ENCODE assay signal across 8 cellular contexts in the genomic region with DNA sequence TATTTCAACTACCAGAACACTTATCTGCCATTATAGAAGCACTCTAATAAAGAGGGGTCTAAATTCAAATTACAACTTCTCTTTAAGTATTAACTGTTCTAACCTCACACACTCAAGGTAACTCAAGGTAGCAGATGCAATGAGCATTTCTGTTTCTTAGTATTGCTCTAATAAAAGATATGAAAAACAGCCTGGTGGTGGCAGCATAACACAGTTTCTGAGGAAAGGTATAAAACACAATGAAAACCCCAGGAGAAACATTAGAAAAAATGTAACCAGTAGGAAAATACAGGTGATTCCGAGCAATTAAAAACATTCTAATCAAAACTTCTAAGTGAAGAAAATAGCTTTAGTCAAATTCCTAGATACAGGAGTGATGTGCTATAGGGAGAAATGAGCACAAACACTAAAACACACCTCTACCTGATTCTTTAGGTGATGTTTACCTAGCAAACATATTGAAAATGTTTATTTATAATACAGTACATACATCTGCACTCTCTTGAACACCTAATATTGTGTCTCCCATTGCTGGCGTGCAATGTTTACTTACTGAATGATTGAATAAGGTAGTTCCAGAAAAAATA. TPM values are rescaled to one million over a fixed set of nuclear protein-coding genes. Genes with fewer than 3 reads are reported as not detected.
A peak's percentile ranks its signal among the peaks of the same experiment; 100 is the strongest.
DNase-seq lines count a peak whose midpoint lies in the region; ATAC-seq and TF ChIP-seq lines count a peak whose summit lies in the region.

No MANE protein-coding gene starts in this region.

- no peak overlapping the region for H3K4me2 ChIP-seq in smooth muscle cell

- WGBS in smooth muscle cell (ENCODE audit: low lambda C conversion rate): 81% methylated on average over 2 of the region's 2 CpGs

- H3K27me3 ChIP-seq in CD8-positive, alpha-beta memory T cell (ENCODE audit: insufficient read depth, low read length, poor library complexity, severe bottlenecking): no peaks in the 10 kb centered on the region
- H3K27me3 ChIP-seq in smooth muscle cell (ENCODE audit: low read depth): no peaks in the 10 kb centered on the region

- H3K36me3 ChIP-seq in CD8-positive, alpha-beta memory T cell (ENCODE audit: insufficient read depth, low read length): peaks cover 4% of the 10 kb centered on the region
- no peaks in the 10 kb centered on the region for H3K36me3 ChIP-seq in smooth muscle cell (ENCODE audit: low read depth)

- H3K27ac Mint-ChIP-seq in CD8-positive, alpha-beta memory T cell: peak overlapping the region; percentile 5 to 90 (median 75)

- H3K4me3 Mint-ChIP-seq in CD8-positive, alpha-beta memory T cell: peak overlapping the region; percentile 60 to 94 (median 63)
- peak overlapping the region; percentile 68 for H3K4me3 Mint-ChIP-seq in activated T-cell treated with anti-CD3 and anti-CD28 coated beads, Interleukin-2, amount 50 U/mL, for 4 hours

- H3K27me3 Mint-ChIP-seq in CD8-positive, alpha-beta memory T cell: peaks cover 0 to 3% of the 10 kb centered on the region in 2 donors
- no peaks in the 10 kb centered on the region for H3K27me3 Mint-ChIP-seq in activated T-cell treated with anti-CD3 and anti-CD28 coated beads, Interleukin-2, amount 50 U/mL, for 4 hours (ENCODE audit: low read depth)

- H3K9ac ChIP-seq in smooth muscle cell (ENCODE audit: low read depth): no peak overlapping the region

- H3K27ac ChIP-seq in CD8-positive, alpha-beta memory T cell (ENCODE audit: low read depth, low read length): no peak overlapping the region
- no peak overlapping the region for H3K27ac ChIP-seq in smooth muscle cell (ENCODE audit: low read depth)

- TF ChIP-seq CTCF in foreskin fibroblast (IDR thresholded peaks at IDR 0.05; ENCODE audit: low read depth, low read length) (peak; percentile 35), smooth muscle cell (IDR thresholded peaks at IDR 0.05; ENCODE audit: borderline replicate concordance, insufficient read depth, poor library complexity, severe bottlenecking) (peak; percentile 55)

- H3K79me2 ChIP-seq in smooth muscle cell (ENCODE audit: low read depth): peaks cover 80% of the 10 kb centered on the region

- no peaks in the 10 kb centered on the region for H3K9me3 ChIP-seq in CD8-positive, alpha-beta memory T cell (ENCODE audit: low read length)
- no peaks in the 10 kb centered on the region for H3K9me3 ChIP-seq in smooth muscle cell (replicated peaks; ENCODE audit: low read depth)

- CTCF ChIA-PET in CD8-positive, alpha-beta memory T cell (lab: Charles Lee): interaction anchor here (1.0 to 5.2 kb wide), 12 partner anchors 10 to 335 kb away, joined by 3 to 83 read pairs (median 4); no protein-coding TSS in a partner anchor

- no peak for ATAC-seq in activated T-cell treated with anti-CD3 and anti-CD28 coated beads, Interleukin-2, amount 50 U/mL, for 4 hours
- ATAC-seq in HG02610 (IDR thresholded peaks at IDR 0.05; ENCODE audit: unreplicated experiment): no peak

- H3K9me3 Mint-ChIP-seq in CD8-positive, alpha-beta memory T cell: no peaks in the 10 kb centered on the region
- no peaks in the 10 kb centered on the region for H3K9me3 Mint-ChIP-seq in activated T-cell treated with anti-CD3 and anti-CD28 coated beads, Interleukin-2, amount 50 U/mL, for 4 hours

- no peaks in the 10 kb centered on the region for H3F3A ChIP-seq in smooth muscle cell (ENCODE audit: low read depth)

- peaks cover 0 to 28% (median 6%) of the 10 kb centered on the region in 3 donors for H3K36me3 Mint-ChIP-seq in CD8-positive, alpha-beta memory T cell
- H3K36me3 Mint-ChIP-seq in activated T-cell treated with anti-CD3 and anti-CD28 coated beads, Interleukin-2, amount 50 U/mL, for 4 hours (ENCODE audit: insufficient read depth): peaks cover 6% of the 10 kb centered on the region

- peaks cover 26% of the 10 kb centered on the region for H3K4me1 ChIP-seq in CD8-positive, alpha-beta memory T cell (ENCODE audit: insufficient read depth, low read length)
- H3K4me1 ChIP-seq in smooth muscle cell (ENCODE audit: low read depth): no peaks in the 10 kb centered on the region

- H4K20me1 ChIP-seq in smooth muscle cell (ENCODE audit: low read depth): peaks cover 79% of the 10 kb centered on the region

- DNase-seq in CD8-positive, alpha-beta memory T cell: peak; percentile 16 to 60 (median 40)
- DNase-seq in H4 (ENCODE audit: low spot score) (peak; percentile 37), NCI-H345 (lab: John Stamatoyannopoulos, UW) (peak; percentile 73), foreskin fibroblast (peak; percentile 16 to 64), smooth muscle cell (lab: John Stamatoyannopoulos, UW; ENCODE audit: unreplicated experiment) (no peak), occipital lobe (lab: John Stamatoyannopoulos, UW) (no peak)
- peak; percentile 36 for DNase-seq in activated T-cell treated with anti-CD3 and anti-CD28 coated beads, Interleukin-2, amount 50 U/mL, for 4 hours

- H2AFZ ChIP-seq in smooth muscle cell (ENCODE audit: low read depth): no peak overlapping the region

- H3K4me3 ChIP-seq in CD8-positive, alpha-beta memory T cell (ENCODE audit: low read length): peak overlapping the region; percentile 42
- no peak overlapping the region for H3K4me3 ChIP-seq in foreskin fibroblast (ENCODE audit: low read depth in 1 of 2, low read length in 2 of 2)
- H3K4me3 ChIP-seq in smooth muscle cell: no peak overlapping the region

- peaks cover 34 to 48% (median 47%) of the 10 kb centered on the region in 3 donors for H3K4me1 Mint-ChIP-seq in CD8-positive, alpha-beta memory T cell
- peaks cover 43% of the 10 kb centered on the region for H3K4me1 Mint-ChIP-seq in activated T-cell treated with anti-CD3 and anti-CD28 coated beads, Interleukin-2, amount 50 U/mL, for 4 hours (ENCODE audit: low read depth)

- POLR2A ChIA-PET in CD8-positive, alpha-beta memory T cell (lab: Charles Lee): no interaction called here

RNA-seq across cellular contexts. Expression of gene MKRN1, which starts 3.5 kb away (rescaled TPM):
- total RNA-seq in CD8-positive, alpha-beta memory T cell: 10 to 100 TPM; 66.3 to 67.5 TPM
- 115 TPM for polyA plus RNA-seq in CD8-positive, alpha-beta memory T cell
- 57.9 and 62.8 TPM in 2 replicates for total RNA-seq in H4 (2014; rRNA removed; shearing (Covaris generic))
- total RNA-seq in activated T-cell treated with anti-CD3 and anti-CD28 coated beads, Interleukin-2, amount 50 U/mL, for 4 hours: 10 to 100 TPM; 42.9 to 54.1 (median 51.9) TPM
- total RNA-seq in smooth muscle cell (52.4 and 60.3 TPM in 2 replicates), occipital lobe (89.2 TPM)
- polyA plus RNA-seq in smooth muscle cell: 50.2 and 82.8 TPM in 2 replicates

Comparison
In these comparisons a context has a peak if more than half of its experiments do, and no peak if none do; other contexts are left out.
1. DNase-seq: peak in CD8-positive, alpha-beta memory T cell (5 of 5), H4 (single experiment), NCI-H345 (single experiment), activated T-cell treated with anti-CD3 and anti-CD28 coated beads, Interleukin-2, amount 50 U/mL, for 4 hours (single experiment) and foreskin fibroblast (2 of 2); none in smooth muscle cell (single experiment) and occipital lobe (single experiment).